In genomic region chr2:172181840-172182239, GRCh38 we compare ENCODE assay signal across 21 cellular contexts.
DNase-seq lines count a peak whose midpoint lies in the region; ATAC-seq and TF ChIP-seq lines count a peak whose summit lies in the region.
"Had no signal": no experiment of that assay in that cellular context is flagged by ENCODE, and none has a peak within 500 bp of the region (broad histone marks: within the 10 kb centered on the region; RNA-seq: fewer than 3 reads in every experiment).

No MANE protein-coding gene starts in this region.

- H3K4me1 Mint-ChIP-seq in MCF 10A (ENCODE audit: insufficient read depth, unreplicated experiment), result peaks cover 28% of the 10 kb centered on the region

- DNase-seq in MCF 10A (ENCODE audit: unreplicated experiment), result no peak
- DNase-seq in breast epithelium (ENCODE audit: low spot score in 2 of 2), result no peak
- DNase-seq in astrocyte of the hippocampus (ENCODE audit: low read depth, low spot score), result peak; percentile 56
- DNase-seq in islet precursor cell, result peak; percentile 77
- no peak for DNase-seq in effector memory CD4-positive, alpha-beta T cell
- DNase-seq in T1000 (lab: John Stamatoyannopoulos, UW), result no peak
- no peak for DNase-seq in OCI-M2 (lab: John Stamatoyannopoulos, UW; ENCODE audit: unreplicated experiment)
- DNase-seq: activated CD8-positive, alpha-beta memory T cell treated with anti-CD3 and anti-CD28 coated beads, Interleukin-2, amount 50 U/mL, for 4 hours; left ventricle myocardium inferior; natural killer cell; NCI-H1436; sigmoid colon; stimulated activated CD4-positive, alpha-beta T cell treated with anti-CD3 and anti-CD28 coated beads, Interleukin-4, amount 100 ng/mL, for 4 hours; T-helper 1 cell; upper lobe of left lung had no signal

- no peak for TF ChIP-seq POLR2A in breast epithelium (IDR thresholded peaks at IDR 0.05)

- H3K4me1 ChIP-seq in breast epithelium, result no peaks in the 10 kb centered on the region
- H3K4me1 ChIP-seq in effector memory CD4-positive, alpha-beta T cell (ENCODE audit: control insufficient read depth, insufficient read depth, low read length, poor library complexity, severe bottlenecking), result peaks cover 6% of the 10 kb centered on the region
- H3K4me1 ChIP-seq: sigmoid colon, upper lobe of left lung had no signal

- H3K4me3 ChIP-seq in breast epithelium, result no peak overlapping the region
- H3K4me3 ChIP-seq in effector memory CD4-positive, alpha-beta T cell (ENCODE audit: insufficient read depth, low read depth, low read length, poor library complexity, severe bottlenecking), result no peak overlapping the region
- H3K4me3 ChIP-seq: left ventricle myocardium inferior, Peyer's patch, sigmoid colon, upper lobe of left lung had no signal

- intact Hi-C loops in MCF 10A (cut with micrococcal nuclease) (loop anchor here (2.0 kb wide), 1 partner anchor 15 kb away; no protein-coding TSS in a partner anchor), breast epithelium (cut with DNase I; ENCODE audit: low total_unique reads) (no loop called here)

- H3K4me3 Mint-ChIP-seq in MCF 10A (ENCODE audit: unreplicated experiment), result no peak overlapping the region
- H3K4me3 Mint-ChIP-seq: activated naive CD8-positive, alpha-beta T cell; stimulated activated effector memory CD8-positive, alpha-beta T cell treated with anti-CD3 and anti-CD28 coated beads, Interleukin-12 subunit alpha, Interleukin-12 subunit beta, amount 100 ng/mL, for 72 hours had no signal

- H3K27me3 ChIP-seq in breast epithelium, result no peaks in the 10 kb centered on the region
- H3K27me3 ChIP-seq in effector memory CD4-positive, alpha-beta T cell (replicated peaks; ENCODE audit: control insufficient read depth, insufficient read depth, low read length, poor library complexity, severe bottlenecking), result no peaks in the 10 kb centered on the region
- H3K27me3 ChIP-seq: Peyer's patch, sigmoid colon, upper lobe of left lung had no signal

- POLR2A ChIA-PET in MCF 10A (lab: Yijun Ruan, JAX), result interaction anchor here (0.7 to 6.5 kb wide), 5 partner anchors 14 to 282 kb away, joined by 3 to 75 read pairs (median 3); no protein-coding TSS in a partner anchor

- no peaks in the 10 kb centered on the region for H3K36me3 ChIP-seq in breast epithelium
- no peaks in the 10 kb centered on the region for H3K36me3 ChIP-seq in effector memory CD4-positive, alpha-beta T cell (ENCODE audit: control insufficient read depth, insufficient read depth, low read length)
- H3K36me3 ChIP-seq: left ventricle myocardium inferior, Peyer's patch, sigmoid colon, upper lobe of left lung had no signal

- ATAC-seq in GM19395 (IDR thresholded peaks at IDR 0.05; ENCODE audit: unreplicated experiment), result no peak
- ATAC-seq: activated CD4-positive, CD25-positive, alpha-beta regulatory T cell treated with anti-CD3 and anti-CD28 coated beads, Interleukin-2, amount 50 U/mL, for 24 hours; natural killer cell; stimulated activated effector memory CD8-positive, alpha-beta T cell treated with anti-CD3 and anti-CD28 coated beads, Interleukin-12 subunit alpha, Interleukin-12 subunit beta, amount 100 ng/mL, for 72 hours had no signal

- H3K27ac Mint-ChIP-seq in MCF 10A (ENCODE audit: low read depth, unreplicated experiment), result peak overlapping the region; percentile 44
- H3K27ac Mint-ChIP-seq: activated naive CD8-positive, alpha-beta T cell; natural killer cell; stimulated activated effector memory CD8-positive, alpha-beta T cell treated with anti-CD3 and anti-CD28 coated beads, Interleukin-12 subunit alpha, Interleukin-12 subunit beta, amount 100 ng/mL, for 72 hours had no signal

- no peak overlapping the region for H3K27ac ChIP-seq in breast epithelium
- no peak overlapping the region for H3K27ac ChIP-seq in effector memory CD4-positive, alpha-beta T cell (ENCODE audit: insufficient read depth, low read length, poor library complexity, severe bottlenecking)
- H3K27ac ChIP-seq: left ventricle myocardium inferior, Peyer's patch, sigmoid colon, upper lobe of left lung had no signal

- H3K9me3 Mint-ChIP-seq in MCF 10A (ENCODE audit: unreplicated experiment), result peaks cover 16% of the 10 kb centered on the region
- H3K9me3 Mint-ChIP-seq: central memory CD8-positive, alpha-beta T cell; natural killer cell; stimulated activated effector memory CD8-positive, alpha-beta T cell treated with anti-CD3 and anti-CD28 coated beads, Interleukin-12 subunit alpha, Interleukin-12 subunit beta, amount 100 ng/mL, for 72 hours had no signal

- TF ChIP-seq CTCF in MCF 10A (IDR thresholded peaks at IDR 0.05; ENCODE audit: unreplicated experiment) (no peak), breast epithelium (IDR thresholded peaks at IDR 0.05) (no peak)

- H3K27me3 Mint-ChIP-seq in MCF 10A (ENCODE audit: insufficient read depth, unreplicated experiment), result no peaks in the 10 kb centered on the region
- H3K27me3 Mint-ChIP-seq: activated naive CD8-positive, alpha-beta T cell; central memory CD8-positive, alpha-beta T cell had no signal

- no peaks in the 10 kb centered on the region for H3K9me3 ChIP-seq in breast epithelium
- H3K9me3 ChIP-seq in effector memory CD4-positive, alpha-beta T cell (ENCODE audit: control insufficient read depth, low read length), result no peaks in the 10 kb centered on the region
- H3K9me3 ChIP-seq: Peyer's patch had no signal

- BruUV-seq in MCF 10A (replicated peaks; lab: Mats Ljungman, UMichigan), result no TSS peak

- no peaks in the 10 kb centered on the region for H3K36me3 Mint-ChIP-seq in MCF 10A (ENCODE audit: insufficient read depth, unreplicated experiment)
- H3K36me3 Mint-ChIP-seq: stimulated activated effector memory CD8-positive, alpha-beta T cell treated with anti-CD3 and anti-CD28 coated beads, Interleukin-12 subunit alpha, Interleukin-12 subunit beta, amount 100 ng/mL, for 72 hours had no signal

- CTCF ChIA-PET in MCF 10A (lab: Yijun Ruan, JAX), result interaction anchor here (1.0 to 1.2 kb wide), 2 partner anchors 50 to 261 kb away, joined by 3 to 4 read pairs; no protein-coding TSS in a partner anchor

Comparison
In these comparisons a context has a peak if more than half of its experiments do, and no peak if none do; other contexts are left out.
1. DNase-seq: peak in astrocyte of the hippocampus (single experiment) and islet precursor cell (single experiment); none in MCF 10A (single experiment), breast epithelium (0 of 2), effector memory CD4-positive, alpha-beta T cell (0 of 3), T1000 (single experiment) and OCI-M2 (single experiment).